Comparison of ENCODE assay signal across 1 cellular context in the genomic region with DNA sequence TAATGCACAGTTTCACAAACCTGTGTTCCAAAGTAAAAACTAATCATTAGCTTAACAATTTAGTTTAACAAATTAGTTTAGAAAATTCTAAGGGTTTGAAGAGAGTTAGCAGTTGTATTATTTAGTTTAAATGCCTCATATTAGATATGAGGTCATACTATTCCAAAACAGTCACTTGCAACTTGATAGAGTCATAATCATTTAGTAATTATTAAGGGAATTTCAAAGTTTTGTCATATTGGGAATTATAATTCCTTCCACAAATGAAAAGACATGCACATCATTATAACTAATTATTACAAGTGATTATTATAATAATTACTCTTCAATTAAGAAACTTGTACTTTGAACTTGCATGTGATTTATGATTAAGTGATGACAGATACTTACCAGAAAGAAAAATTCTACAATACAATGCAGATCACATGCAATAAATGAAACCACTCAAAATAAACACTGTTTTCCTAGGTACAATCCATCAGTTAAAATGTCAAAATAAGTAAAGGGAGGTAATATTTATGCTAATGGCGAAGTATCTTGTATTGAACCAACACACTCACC.
TF ChIP-seq lines count a peak whose summit lies in the region.

No MANE protein-coding gene starts in this region.

TF ChIP-seq in GM23338, 12 proteins besides CTCF, POLR2A, EP300 and RAD21 (continued from another document):
- TF ChIP-seq, protein P1, sequence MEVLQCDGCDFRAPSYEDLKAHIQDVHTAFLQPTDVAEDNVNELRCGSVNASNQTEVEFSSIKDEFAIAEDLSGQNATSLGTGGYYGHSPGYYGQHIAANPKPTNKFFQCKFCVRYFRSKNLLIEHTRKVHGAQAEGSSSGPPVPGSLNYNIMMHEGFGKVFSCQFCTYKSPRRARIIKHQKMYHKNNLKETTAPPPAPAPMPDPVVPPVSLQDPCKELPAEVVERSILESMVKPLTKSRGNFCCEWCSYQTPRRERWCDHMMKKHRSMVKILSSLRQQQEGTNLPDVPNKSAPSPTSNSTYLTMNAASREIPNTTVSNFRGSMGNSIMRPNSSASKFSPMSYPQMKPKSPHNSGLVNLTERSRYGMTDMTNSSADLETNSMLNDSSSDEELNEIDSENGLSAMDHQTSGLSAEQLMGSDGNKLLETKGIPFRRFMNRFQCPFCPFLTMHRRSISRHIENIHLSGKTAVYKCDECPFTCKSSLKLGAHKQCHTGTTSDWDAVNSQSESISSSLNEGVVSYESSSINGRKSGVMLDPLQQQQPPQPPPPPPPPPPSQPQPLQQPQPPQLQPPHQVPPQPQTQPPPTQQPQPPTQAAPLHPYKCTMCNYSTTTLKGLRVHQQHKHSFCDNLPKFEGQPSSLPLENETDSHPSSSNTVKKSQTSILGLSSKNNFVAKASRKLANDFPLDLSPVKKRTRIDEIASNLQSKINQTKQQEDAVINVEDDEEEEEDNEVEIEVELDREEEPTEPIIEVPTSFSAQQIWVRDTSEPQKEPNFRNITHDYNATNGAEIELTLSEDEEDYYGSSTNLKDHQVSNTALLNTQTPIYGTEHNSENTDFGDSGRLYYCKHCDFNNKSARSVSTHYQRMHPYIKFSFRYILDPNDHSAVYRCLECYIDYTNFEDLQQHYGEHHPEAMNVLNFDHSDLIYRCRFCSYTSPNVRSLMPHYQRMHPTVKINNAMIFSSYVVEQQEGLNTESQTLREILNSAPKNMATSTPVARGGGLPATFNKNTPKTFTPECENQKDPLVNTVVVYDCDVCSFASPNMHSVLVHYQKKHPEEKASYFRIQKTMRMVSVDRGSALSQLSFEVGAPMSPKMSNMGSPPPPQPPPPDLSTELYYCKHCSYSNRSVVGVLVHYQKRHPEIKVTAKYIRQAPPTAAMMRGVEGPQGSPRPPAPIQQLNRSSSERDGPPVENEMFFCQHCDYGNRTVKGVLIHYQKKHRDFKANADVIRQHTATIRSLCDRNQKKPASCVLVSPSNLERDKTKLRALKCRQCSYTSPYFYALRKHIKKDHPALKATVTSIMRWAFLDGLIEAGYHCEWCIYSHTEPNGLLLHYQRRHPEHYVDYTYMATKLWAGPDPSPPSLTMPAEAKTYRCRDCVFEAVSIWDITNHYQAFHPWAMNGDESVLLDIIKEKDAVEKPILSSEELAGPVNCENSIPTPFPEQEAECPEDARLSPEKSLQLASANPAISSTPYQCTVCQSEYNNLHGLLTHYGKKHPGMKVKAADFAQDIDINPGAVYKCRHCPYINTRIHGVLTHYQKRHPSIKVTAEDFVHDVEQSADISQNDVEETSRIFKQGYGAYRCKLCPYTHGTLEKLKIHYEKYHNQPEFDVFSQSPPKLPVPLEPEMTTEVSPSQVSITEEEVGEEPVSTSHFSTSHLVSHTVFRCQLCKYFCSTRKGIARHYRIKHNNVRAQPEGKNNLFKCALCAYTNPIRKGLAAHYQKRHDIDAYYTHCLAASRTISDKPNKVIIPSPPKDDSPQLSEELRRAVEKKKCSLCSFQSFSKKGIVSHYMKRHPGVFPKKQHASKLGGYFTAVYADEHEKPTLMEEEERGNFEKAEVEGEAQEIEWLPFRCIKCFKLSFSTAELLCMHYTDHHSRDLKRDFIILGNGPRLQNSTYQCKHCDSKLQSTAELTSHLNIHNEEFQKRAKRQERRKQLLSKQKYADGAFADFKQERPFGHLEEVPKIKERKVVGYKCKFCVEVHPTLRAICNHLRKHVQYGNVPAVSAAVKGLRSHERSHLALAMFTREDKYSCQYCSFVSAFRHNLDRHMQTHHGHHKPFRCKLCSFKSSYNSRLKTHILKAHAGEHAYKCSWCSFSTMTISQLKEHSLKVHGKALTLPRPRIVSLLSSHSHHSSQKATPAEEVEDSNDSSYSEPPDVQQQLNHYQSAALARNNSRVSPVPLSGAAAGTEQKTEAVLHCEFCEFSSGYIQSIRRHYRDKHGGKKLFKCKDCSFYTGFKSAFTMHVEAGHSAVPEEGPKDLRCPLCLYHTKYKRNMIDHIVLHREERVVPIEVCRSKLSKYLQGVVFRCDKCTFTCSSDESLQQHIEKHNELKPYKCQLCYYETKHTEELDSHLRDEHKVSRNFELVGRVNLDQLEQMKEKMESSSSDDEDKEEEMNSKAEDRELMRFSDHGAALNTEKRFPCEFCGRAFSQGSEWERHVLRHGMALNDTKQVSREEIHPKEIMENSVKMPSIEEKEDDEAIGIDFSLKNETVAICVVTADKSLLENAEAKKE (CRISPR knock-in tag; IDR thresholded peaks at IDR 0.05), result no peak
- TF ChIP-seq EZH2 (IDR thresholded peaks at IDR 0.05; ENCODE audit: low read depth, unreplicated experiment) (no peak), JUNB (IDR thresholded peaks at IDR 0.05; ENCODE audit: unreplicated experiment) (no peak), CREB1 (CRISPR knock-in tag; IDR thresholded peaks at IDR 0.05; ENCODE audit: low read depth) (no peak), ZNF114 (CRISPR knock-in tag; IDR thresholded peaks at IDR 0.05) (no peak), EZH2phosphoT487 (IDR thresholded peaks at IDR 0.05; ENCODE audit: unreplicated experiment) (no peak)
